Comparison of ENCODE assay signal across 33 cellular contexts in genomic region chr2:77108915-77109314, GRCh38.
"Had no signal": no experiment of that assay in that cellular context is flagged by ENCODE, and none has a peak within 500 bp of the region (broad histone marks: within the 10 kb centered on the region; RNA-seq: fewer than 3 reads in every experiment).

No MANE protein-coding gene starts in this region.

- H3K4me3 ChIP-seq: adrenal gland, body of pancreas, breast epithelium had no signal

- ATAC-seq: activated CD8-positive, alpha-beta T cell treated with anti-CD3 and anti-CD28 coated beads for 36 hours; activated naive CD4-positive, alpha-beta T cell treated with anti-CD3 and anti-CD28 coated beads, Interleukin-2, amount 50 U/mL, for 72 hours; activated T-cell treated with anti-CD3 and anti-CD28 coated beads, Interleukin-2, amount 50 U/mL, for 4 hours; activated T-cell treated with anti-CD3 and anti-CD28 coated beads, Interleukin-2, amount 50 U/mL, for 72 hours; activated T-helper 17 cell treated with anti-CD3 and anti-CD28 coated beads, Interleukin-2, amount 50 U/mL, for 72 hours; body of pancreas had no signal

- H3K27me3 ChIP-seq: adrenal gland, body of pancreas, brain microvascular endothelial cell, breast epithelium had no signal

- H3K36me3 ChIP-seq: adrenal gland, brain microvascular endothelial cell, breast epithelium had no signal

- H3K9me3 ChIP-seq: adrenal gland, body of pancreas, breast epithelium had no signal

- FAIRE-seq: astrocyte had no signal

- H3K4me1 ChIP-seq: adrenal gland, body of pancreas, breast epithelium had no signal

- H3K27ac ChIP-seq: adrenal gland, body of pancreas, brain microvascular endothelial cell, breast epithelium, VCaP had no signal

- DNase-seq: activated B cell treated with CpG ODN at 0.5 μM for 24 hours; activated CD4-positive, alpha-beta memory T cell treated with anti-CD3 and anti-CD28 coated beads for 36 hours; activated CD4-positive, alpha-beta T cell treated with anti-CD3 and anti-CD28 coated beads for 4 hours; activated CD4-positive, alpha-beta T cell treated with anti-CD3 and anti-CD28 coated beads, Interleukin-2, amount 10 ng/mL, durations not matched to agents 24 days and 14 days; activated CD4-positive, alpha-beta T cell treated with anti-CD3 and anti-CD28 coated beads, Interleukin-2, amount 50 U/mL, for 1 hour; activated CD4-positive, alpha-beta T cell treated with anti-CD3 and anti-CD28 coated beads, Interleukin-2, amount 50 U/mL, for 4 hours; activated CD4-positive, CD25-positive, alpha-beta regulatory T cell treated with anti-CD3 and anti-CD28 coated beads, Interleukin-2, amount 50 U/mL, for 72 hours; activated CD8-positive, alpha-beta memory T cell treated with anti-CD3 and anti-CD28 coated beads, Interleukin-2, amount 50 U/mL, for 4 hours; activated CD8-positive, alpha-beta T cell treated with anti-CD3 and anti-CD28 coated beads for 36 hours; activated effector memory CD4-positive, alpha-beta T cell treated with anti-CD3 and anti-CD28 coated beads, Interleukin-2, amount 50 U/mL, for 16 hours; activated gamma-delta T cell treated with Interleukin-2 at 50 U/mL for 16 hours; activated naive CD4-positive, alpha-beta T cell; activated naive CD4-positive, alpha-beta T cell treated with anti-CD3 and anti-CD28 coated beads for 36 hours; activated naive CD4-positive, alpha-beta T cell treated with anti-CD3 and anti-CD28 coated beads, Interleukin-2, amount 50 U/mL, for 16 hours; activated naive CD8-positive, alpha-beta T cell treated with anti-CD3 and anti-CD28 coated beads for 36 hours; activated T-cell treated with anti-CD3 and anti-CD28 coated beads for 4 hours; activated T-cell treated with anti-CD3 and anti-CD28 coated beads, Interleukin-2, amount 50 U/mL, for 1 hour; activated T-cell treated with anti-CD3 and anti-CD28 coated beads, Interleukin-2, amount 50 U/mL, for 4 hours; activated T-cell treated with anti-CD3 and anti-CD28 coated beads, Interleukin-2, amount 50 U/mL, for 72 hours; adrenal gland; amniotic stem cell; aorta; body of pancreas; brain microvascular endothelial cell; central memory CD4-positive, alpha-beta T cell; T-helper 1 cell; T-helper 2 cell; T-helper 9 cell had no signal
